In the genomic region with DNA sequence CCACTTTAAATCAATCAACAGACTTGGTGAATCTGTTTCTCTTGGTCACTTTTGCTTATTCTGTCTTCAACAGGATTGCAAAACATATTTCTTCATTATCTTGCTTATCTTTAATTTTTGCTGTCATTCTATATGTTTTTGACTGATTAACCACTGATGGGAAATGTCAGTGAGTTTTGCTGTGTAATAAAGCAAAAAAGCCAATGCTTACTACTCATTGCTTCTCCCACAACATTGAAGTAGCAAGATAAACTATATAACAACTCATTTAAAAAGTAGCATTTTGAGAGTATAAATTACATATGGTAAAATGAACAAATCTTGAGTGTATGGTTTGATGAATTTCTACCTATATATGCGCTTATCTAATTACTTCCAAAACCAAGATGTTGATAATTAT, we compare ENCODE assay signal across 21 cellular contexts. TPM values are rescaled to one million over a fixed set of nuclear protein-coding genes. Genes with fewer than 3 reads are reported as not detected.
DNase-seq lines count a peak whose midpoint lies in the region; ATAC-seq and TF ChIP-seq lines count a peak whose summit lies in the region.
"Had no signal": no experiment of that assay in that cellular context is flagged by ENCODE, and none has a peak within 500 bp of the region (broad histone marks: within the 10 kb centered on the region; RNA-seq: fewer than 3 reads in every experiment).

No MANE protein-coding gene starts in this region.

- H3K4me3 ChIP-seq in OCI-LY7 (ENCODE audit: low read depth, low read length, poor library complexity, severe bottlenecking), result no peak overlapping the region
- H3K4me3 ChIP-seq: BLaER1 had no signal

- CTCF ChIA-PET in OCI-LY7 (lab: Charles Lee; ENCODE audit: unreplicated experiment), result no interaction called here

- H3K9me2 ChIP-seq in OCI-LY7 (ENCODE audit: insufficient read depth, low read length), result no peaks in the 10 kb centered on the region

- DNase-seq in OCI-LY7 (ENCODE audit: low spot score), result no peak
- DNase-seq in OCI-M1 (lab: John Stamatoyannopoulos, UW), result peak; percentile 29
- no peak for DNase-seq in stimulated activated effector memory CD8-positive, alpha-beta T cell treated with anti-CD3 and anti-CD28 coated beads, Interleukin-12 subunit alpha, Interleukin-12 subunit beta, amount 100 ng/mL, for 72 hours (ENCODE audit: low spot score in 2 of 2)
- no peak for DNase-seq in LoVo (ENCODE audit: low spot score)
- no peak for DNase-seq in progenitor cell of endocrine pancreas (ENCODE audit: low spot score, unreplicated experiment)
- no peak for DNase-seq in DMS114 treated with DMSO at 0.1 percent for 48 hours (lab: John Stamatoyannopoulos, UW; ENCODE audit: unreplicated experiment)
- DNase-seq: 8988T; ACHN; BE2C; C1 segment of cervical spinal cord; CD4-positive, alpha-beta memory T cell; CD4-positive, CD25-positive, alpha-beta regulatory T cell; CD8-positive, alpha-beta memory T cell; COR-L47; DMS 273 treated with DMSO at 0.1 percent for 48 hours; DMS79 treated with DMSO at 0.1 percent for 48 hours; GF-D8 had no signal

- intact Hi-C loops in OCI-LY7 (cut with micrococcal nuclease; ENCODE audit: unreplicated experiment), result no loop called here

- no peak for TF ChIP-seq CTCF in OCI-LY7 (conservative IDR thresholded peaks at IDR 0.05; ENCODE audit: low read length)
- TF ChIP-seq CTCF in progenitor cell of endocrine pancreas (IDR thresholded peaks at IDR 0.05; ENCODE audit: unreplicated experiment), result no peak

- peaks cover 21% of the 10 kb centered on the region for H3K9me3 Mint-ChIP-seq in activated T-helper 17 cell treated with anti-CD3 and anti-CD28 coated beads, Interleukin-2, amount 50 U/mL, for 72 hours
- peaks cover 9% of the 10 kb centered on the region for H3K9me3 Mint-ChIP-seq in stimulated activated effector memory CD8-positive, alpha-beta T cell treated with anti-CD3 and anti-CD28 coated beads, Interleukin-12 subunit alpha, Interleukin-12 subunit beta, amount 100 ng/mL, for 72 hours
- H3K9me3 Mint-ChIP-seq in progenitor cell of endocrine pancreas (ENCODE audit: low read depth), result peaks cover 23% of the 10 kb centered on the region

- H3K9me3 ChIP-seq in OCI-LY7 (ENCODE audit: low read length), result no peaks in the 10 kb centered on the region; the same call in 1 of the 2 replicates
- H3K9me3 ChIP-seq: BE2C had no signal

- POLR2A ChIA-PET in OCI-LY7 (lab: Charles Lee), result interaction anchor here (0.8 kb wide), 1 partner anchor 14 kb away, joined by 4 read pairs; no protein-coding TSS in a partner anchor

- H3K27ac ChIP-seq in OCI-LY7 (ENCODE audit: low read depth, low read length, poor library complexity, severe bottlenecking), result no peak overlapping the region
- H3K27ac ChIP-seq: BLaER1 had no signal

- no peaks in the 10 kb centered on the region for H3K36me3 ChIP-seq in OCI-LY7 (ENCODE audit: insufficient read depth, low read length)
- H3K36me3 ChIP-seq: BE2C, BLaER1 had no signal

- H3K4me3 Mint-ChIP-seq in activated T-helper 17 cell treated with anti-CD3 and anti-CD28 coated beads, Interleukin-2, amount 50 U/mL, for 72 hours, result no peak overlapping the region
- no peak overlapping the region for H3K4me3 Mint-ChIP-seq in stimulated activated effector memory CD8-positive, alpha-beta T cell treated with anti-CD3 and anti-CD28 coated beads, Interleukin-12 subunit alpha, Interleukin-12 subunit beta, amount 100 ng/mL, for 72 hours
- H3K4me3 Mint-ChIP-seq in progenitor cell of endocrine pancreas (ENCODE audit: low read depth), result no peak overlapping the region
- H3K4me3 Mint-ChIP-seq: CD14-positive monocyte; CD4-positive, alpha-beta memory T cell; CD4-positive, CD25-positive, alpha-beta regulatory T cell; CD8-positive, alpha-beta memory T cell had no signal

- H3K4me2 ChIP-seq in OCI-LY7 (ENCODE audit: low read length), result no peak overlapping the region
- H3K4me2 ChIP-seq: BLaER1 had no signal

- ATAC-seq in activated T-helper 17 cell treated with anti-CD3 and anti-CD28 coated beads, Interleukin-2, amount 50 U/mL, for 72 hours (replicated peaks), result peak; percentile 27
- peak; percentile 70 for ATAC-seq in stimulated activated effector memory CD8-positive, alpha-beta T cell treated with anti-CD3 and anti-CD28 coated beads, Interleukin-12 subunit alpha, Interleukin-12 subunit beta, amount 100 ng/mL, for 72 hours

- H3K79me2 ChIP-seq in OCI-LY7 (ENCODE audit: insufficient read depth, low read depth, low read length), result no peaks in the 10 kb centered on the region

- no peak overlapping the region for H3K27ac Mint-ChIP-seq in activated T-helper 17 cell treated with anti-CD3 and anti-CD28 coated beads, Interleukin-2, amount 50 U/mL, for 72 hours
- no peak overlapping the region for H3K27ac Mint-ChIP-seq in stimulated activated effector memory CD8-positive, alpha-beta T cell treated with anti-CD3 and anti-CD28 coated beads, Interleukin-12 subunit alpha, Interleukin-12 subunit beta, amount 100 ng/mL, for 72 hours
- no peak overlapping the region for H3K27ac Mint-ChIP-seq in progenitor cell of endocrine pancreas
- H3K27ac Mint-ChIP-seq: CD14-positive monocyte; CD4-positive, alpha-beta memory T cell; CD4-positive, CD25-positive, alpha-beta regulatory T cell; CD8-positive, alpha-beta memory T cell had no signal

- BruUV-seq in OCI-LY7 (replicated peaks; lab: Mats Ljungman, UMichigan), result no TSS peak

- H3K4me1 ChIP-seq in OCI-LY7 (ENCODE audit: insufficient read depth, low read length, poor library complexity, severe bottlenecking), result peaks cover 12% of the 10 kb centered on the region
- H3K4me1 ChIP-seq: BE2C had no signal

- no peaks in the 10 kb centered on the region for H4K20me1 ChIP-seq in OCI-LY7 (ENCODE audit: insufficient read depth, low read length)
- H4K20me1 ChIP-seq: BLaER1 had no signal

- no peaks in the 10 kb centered on the region for H3K36me3 Mint-ChIP-seq in activated T-helper 17 cell treated with anti-CD3 and anti-CD28 coated beads, Interleukin-2, amount 50 U/mL, for 72 hours (ENCODE audit: low read depth)
- no peaks in the 10 kb centered on the region for H3K36me3 Mint-ChIP-seq in stimulated activated effector memory CD8-positive, alpha-beta T cell treated with anti-CD3 and anti-CD28 coated beads, Interleukin-12 subunit alpha, Interleukin-12 subunit beta, amount 100 ng/mL, for 72 hours
- no peaks in the 10 kb centered on the region for H3K36me3 Mint-ChIP-seq in progenitor cell of endocrine pancreas (ENCODE audit: insufficient read depth)
- H3K36me3 Mint-ChIP-seq: CD4-positive, CD25-positive, alpha-beta regulatory T cell had no signal

- H2AFZ ChIP-seq in OCI-LY7 (ENCODE audit: low read length), result 0 out of 2 replicates have a peak overlapping the region, but pooled peaks have one; percentile 10

- H3K27me3 Mint-ChIP-seq in activated T-helper 17 cell treated with anti-CD3 and anti-CD28 coated beads, Interleukin-2, amount 50 U/mL, for 72 hours, result no peaks in the 10 kb centered on the region
- H3K27me3 Mint-ChIP-seq in progenitor cell of endocrine pancreas, result no peaks in the 10 kb centered on the region
- H3K27me3 Mint-ChIP-seq: CD4-positive, alpha-beta memory T cell; CD4-positive, CD25-positive, alpha-beta regulatory T cell; CD8-positive, alpha-beta memory T cell had no signal

- H3K4me1 Mint-ChIP-seq in activated T-helper 17 cell treated with anti-CD3 and anti-CD28 coated beads, Interleukin-2, amount 50 U/mL, for 72 hours, result peaks cover 21% of the 10 kb centered on the region
- peaks cover 32% of the 10 kb centered on the region for H3K4me1 Mint-ChIP-seq in stimulated activated effector memory CD8-positive, alpha-beta T cell treated with anti-CD3 and anti-CD28 coated beads, Interleukin-12 subunit alpha, Interleukin-12 subunit beta, amount 100 ng/mL, for 72 hours
- peaks cover 1% of the 10 kb centered on the region for H3K4me1 Mint-ChIP-seq in progenitor cell of endocrine pancreas (ENCODE audit: low read depth)

RNA-seq across cellular contexts. Expression of a gene that starts 0.9 kb away (rescaled TPM):
- total RNA-seq in OCI-LY7 (2014; rRNA removed; shearing (Covaris generic)), result not detected in 2 replicates
- not detected in 2 replicates for total RNA-seq in OCI-LY7 (2022)
- total RNA-seq in activated T-helper 17 cell treated with anti-CD3 and anti-CD28 coated beads, Interleukin-2, amount 50 U/mL, for 72 hours, result not detected
- not detected in 2 replicates for total RNA-seq in progenitor cell of endocrine pancreas
- total RNA-seq: A673; CD4-positive, alpha-beta memory T cell; CD4-positive, CD25-positive, alpha-beta regulatory T cell; CD8-positive, alpha-beta memory T cell had no signal
